ENCODE assay signal across 1 cellular context in the genomic region with DNA sequence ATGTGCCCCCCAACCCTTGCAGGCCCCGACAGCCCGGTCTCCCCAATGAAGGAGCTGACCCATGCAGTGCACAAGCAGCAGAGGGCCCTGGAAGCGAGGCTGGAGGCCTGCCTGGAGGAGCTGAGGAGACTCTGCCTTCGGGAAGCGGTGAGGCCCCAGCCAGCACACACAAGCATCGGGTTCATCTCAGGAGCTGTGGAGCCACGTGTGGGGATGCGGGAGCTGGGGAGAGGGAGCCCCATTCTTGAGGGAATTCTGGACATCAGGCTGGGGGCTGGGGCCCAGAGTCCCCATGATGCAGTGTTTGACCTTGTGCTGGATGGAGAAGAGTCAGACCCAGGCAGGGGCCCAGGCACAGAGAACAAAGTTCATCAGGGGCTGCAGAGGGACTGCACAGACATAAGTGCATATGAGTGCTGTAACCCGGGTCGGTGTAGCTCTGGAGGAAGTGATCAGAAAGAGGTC.
TF ChIP-seq lines count a peak whose summit lies in the region.

No MANE protein-coding gene starts in this region.

TF ChIP-seq in HepG2, 621 proteins besides CTCF, POLR2A, EP300 and RAD21 (continued from another document and continues in another):
- TF ChIP-seq, protein P1, sequence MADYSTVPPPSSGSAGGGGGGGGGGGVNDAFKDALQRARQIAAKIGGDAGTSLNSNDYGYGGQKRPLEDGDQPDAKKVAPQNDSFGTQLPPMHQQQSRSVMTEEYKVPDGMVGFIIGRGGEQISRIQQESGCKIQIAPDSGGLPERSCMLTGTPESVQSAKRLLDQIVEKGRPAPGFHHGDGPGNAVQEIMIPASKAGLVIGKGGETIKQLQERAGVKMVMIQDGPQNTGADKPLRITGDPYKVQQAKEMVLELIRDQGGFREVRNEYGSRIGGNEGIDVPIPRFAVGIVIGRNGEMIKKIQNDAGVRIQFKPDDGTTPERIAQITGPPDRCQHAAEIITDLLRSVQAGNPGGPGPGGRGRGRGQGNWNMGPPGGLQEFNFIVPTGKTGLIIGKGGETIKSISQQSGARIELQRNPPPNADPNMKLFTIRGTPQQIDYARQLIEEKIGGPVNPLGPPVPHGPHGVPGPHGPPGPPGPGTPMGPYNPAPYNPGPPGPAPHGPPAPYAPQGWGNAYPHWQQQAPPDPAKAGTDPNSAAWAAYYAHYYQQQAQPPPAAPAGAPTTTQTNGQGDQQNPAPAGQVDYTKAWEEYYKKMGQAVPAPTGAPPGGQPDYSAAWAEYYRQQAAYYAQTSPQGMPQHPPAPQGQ (CRISPR knock-in tag; IDR thresholded peaks at IDR 0.05; ENCODE audit: borderline replicate concordance), result no peak
- TF ChIP-seq LCORL (IDR thresholded peaks at IDR 0.05), result no peak
- TF ChIP-seq LCORL (CRISPR knock-in tag; IDR thresholded peaks at IDR 0.05), result peak; percentile 68
- TF ChIP-seq HNF1A (IDR thresholded peaks at IDR 0.05; ENCODE audit: low read depth), result no peak
- TF ChIP-seq HNF1A (CRISPR knock-in tag; IDR thresholded peaks at IDR 0.05; ENCODE audit: borderline replicate concordance), result peak; percentile 61; the same call in 1 of the 2 replicates
- no peak for TF ChIP-seq ZNF790 (CRISPR knock-in tag; IDR thresholded peaks at IDR 0.05; ENCODE audit: borderline replicate concordance)
- TF ChIP-seq PRPF4 (IDR thresholded peaks at IDR 0.05; ENCODE audit: low read depth, low read length, poor library complexity, severe bottlenecking), result no peak
- 0 out of 2 replicates have a peak, but pooled peaks have one; percentile 22 for TF ChIP-seq SAP130 (CRISPR knock-in tag; IDR thresholded peaks at IDR 0.05; ENCODE audit: low read depth)
- TF ChIP-seq ZNF260 (CRISPR knock-in tag; IDR thresholded peaks at IDR 0.05; ENCODE audit: borderline replicate concordance, low read depth), result no peak
- TF ChIP-seq PHF21A (CRISPR knock-in tag; IDR thresholded peaks at IDR 0.05), result peak; percentile 71
- TF ChIP-seq ZNF264 (CRISPR knock-in tag; IDR thresholded peaks at IDR 0.05), result peak; percentile 42; the same call in 1 of the 2 replicates
- no peak for TF ChIP-seq ZNF546 (CRISPR knock-in tag; conservative IDR thresholded peaks at IDR 0.05)
- 0 out of 2 replicates have a peak, but pooled peaks have one; percentile 12 for TF ChIP-seq BCL6 (CRISPR knock-in tag; IDR thresholded peaks at IDR 0.05)
- TF ChIP-seq, protein P2, sequence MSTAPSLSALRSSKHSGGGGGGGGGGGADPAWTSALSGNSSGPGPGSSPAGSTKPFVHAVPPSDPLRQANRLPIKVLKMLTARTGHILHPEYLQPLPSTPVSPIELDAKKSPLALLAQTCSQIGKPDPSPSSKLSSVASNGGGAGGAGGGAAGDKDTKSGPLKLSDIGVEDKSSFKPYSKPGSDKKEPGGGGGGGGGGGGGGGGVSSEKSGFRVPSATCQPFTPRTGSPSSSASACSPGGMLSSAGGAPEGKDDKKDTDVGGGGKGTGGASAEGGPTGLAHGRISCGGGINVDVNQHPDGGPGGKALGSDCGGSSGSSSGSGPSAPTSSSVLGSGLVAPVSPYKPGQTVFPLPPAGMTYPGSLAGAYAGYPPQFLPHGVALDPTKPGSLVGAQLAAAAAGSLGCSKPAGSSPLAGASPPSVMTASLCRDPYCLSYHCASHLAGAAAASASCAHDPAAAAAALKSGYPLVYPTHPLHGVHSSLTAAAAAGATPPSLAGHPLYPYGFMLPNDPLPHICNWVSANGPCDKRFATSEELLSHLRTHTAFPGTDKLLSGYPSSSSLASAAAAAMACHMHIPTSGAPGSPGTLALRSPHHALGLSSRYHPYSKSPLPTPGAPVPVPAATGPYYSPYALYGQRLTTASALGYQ (CRISPR knock-in tag; IDR thresholded peaks at IDR 0.05), result peak; percentile 49; the same call in 1 of the 2 replicates
- TF ChIP-seq PATZ1 (CRISPR knock-in tag; IDR thresholded peaks at IDR 0.05), result peak; percentile 79
- TF ChIP-seq ZNF281 (CRISPR knock-in tag; IDR thresholded peaks at IDR 0.05; ENCODE audit: borderline replicate concordance), result peak; percentile 66; the same call in 1 of the 2 replicates
- TF ChIP-seq, protein P3, sequence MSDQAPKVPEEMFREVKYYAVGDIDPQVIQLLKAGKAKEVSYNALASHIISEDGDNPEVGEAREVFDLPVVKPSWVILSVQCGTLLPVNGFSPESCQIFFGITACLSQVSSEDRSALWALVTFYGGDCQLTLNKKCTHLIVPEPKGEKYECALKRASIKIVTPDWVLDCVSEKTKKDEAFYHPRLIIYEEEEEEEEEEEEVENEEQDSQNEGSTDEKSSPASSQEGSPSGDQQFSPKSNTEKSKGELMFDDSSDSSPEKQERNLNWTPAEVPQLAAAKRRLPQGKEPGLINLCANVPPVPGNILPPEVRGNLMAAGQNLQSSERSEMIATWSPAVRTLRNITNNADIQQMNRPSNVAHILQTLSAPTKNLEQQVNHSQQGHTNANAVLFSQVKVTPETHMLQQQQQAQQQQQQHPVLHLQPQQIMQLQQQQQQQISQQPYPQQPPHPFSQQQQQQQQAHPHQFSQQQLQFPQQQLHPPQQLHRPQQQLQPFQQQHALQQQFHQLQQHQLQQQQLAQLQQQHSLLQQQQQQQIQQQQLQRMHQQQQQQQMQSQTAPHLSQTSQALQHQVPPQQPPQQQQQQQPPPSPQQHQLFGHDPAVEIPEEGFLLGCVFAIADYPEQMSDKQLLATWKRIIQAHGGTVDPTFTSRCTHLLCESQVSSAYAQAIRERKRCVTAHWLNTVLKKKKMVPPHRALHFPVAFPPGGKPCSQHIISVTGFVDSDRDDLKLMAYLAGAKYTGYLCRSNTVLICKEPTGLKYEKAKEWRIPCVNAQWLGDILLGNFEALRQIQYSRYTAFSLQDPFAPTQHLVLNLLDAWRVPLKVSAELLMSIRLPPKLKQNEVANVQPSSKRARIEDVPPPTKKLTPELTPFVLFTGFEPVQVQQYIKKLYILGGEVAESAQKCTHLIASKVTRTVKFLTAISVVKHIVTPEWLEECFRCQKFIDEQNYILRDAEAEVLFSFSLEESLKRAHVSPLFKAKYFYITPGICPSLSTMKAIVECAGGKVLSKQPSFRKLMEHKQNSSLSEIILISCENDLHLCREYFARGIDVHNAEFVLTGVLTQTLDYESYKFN (CRISPR knock-in tag; conservative IDR thresholded peaks at IDR 0.05), result peak; percentile 91
- TF ChIP-seq ZNF891 (CRISPR knock-in tag; IDR thresholded peaks at IDR 0.05), result peak; percentile 41; the same call in 1 of the 2 replicates
- TF ChIP-seq ZFP90 (CRISPR knock-in tag; IDR thresholded peaks at IDR 0.05; ENCODE audit: borderline replicate concordance), result no peak
- TF ChIP-seq ZNF564 (CRISPR knock-in tag; IDR thresholded peaks at IDR 0.05), result peak; percentile 84; the same call in 1 of the 2 replicates
- peak; percentile 32; the same call in 1 of the 2 replicates for TF ChIP-seq MED1 (CRISPR knock-in tag; IDR thresholded peaks at IDR 0.05)
- peak; percentile 26; the same call in 1 of the 2 replicates for TF ChIP-seq ZNF609 (CRISPR knock-in tag; IDR thresholded peaks at IDR 0.05; ENCODE audit: borderline replicate concordance)
- peak; percentile 37; the same call in 1 of the 2 replicates for TF ChIP-seq ZNF574 (CRISPR knock-in tag; IDR thresholded peaks at IDR 0.05)
